Comparison of ENCODE assay signal across 10 cellular contexts in the genomic region with DNA sequence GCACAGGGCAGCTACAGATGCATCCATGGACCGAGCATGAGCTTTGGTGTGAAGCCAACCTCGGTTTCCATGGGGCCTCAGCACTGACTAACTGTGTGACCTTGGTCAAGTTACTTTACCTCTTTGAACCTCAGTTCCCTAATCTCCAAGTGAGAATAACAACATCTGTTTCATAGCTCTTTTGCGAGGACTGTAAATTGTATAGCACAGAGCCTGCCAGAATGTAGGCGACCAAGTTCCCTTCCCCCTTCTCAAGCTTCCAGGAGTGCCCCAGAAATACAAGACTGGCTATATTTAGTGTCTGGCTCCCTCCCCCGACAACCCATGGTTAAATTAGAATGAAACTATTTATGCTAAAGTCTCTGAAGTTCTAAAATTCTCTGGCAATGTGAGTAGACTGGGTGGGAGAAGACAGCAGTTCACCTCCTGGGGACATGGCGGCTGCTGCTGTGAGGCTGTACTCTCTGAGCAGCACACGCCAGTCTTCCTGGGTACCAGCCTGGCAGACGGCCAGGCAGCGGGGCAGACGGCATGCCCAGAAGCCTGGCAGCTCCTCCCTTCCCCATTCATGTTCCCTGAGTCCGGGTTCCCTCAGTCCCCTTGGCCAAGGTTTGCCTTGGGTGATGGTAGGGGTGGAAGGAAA. TPM values are rescaled to one million over a fixed set of nuclear protein-coding genes. Genes with fewer than 3 reads are reported as not detected.
DNase-seq lines count a peak whose midpoint lies in the region; ATAC-seq, FAIRE-seq and TF ChIP-seq lines count a peak whose summit lies in the region.
"Had no signal": no experiment of that assay in that cellular context is flagged by ENCODE, and none has a peak within 500 bp of the region (broad histone marks: within the 10 kb centered on the region; RNA-seq: fewer than 3 reads in every experiment).

No MANE protein-coding gene starts in this region.

- H3K4me1 Mint-ChIP-seq in astrocyte (ENCODE audit: low read depth, unreplicated experiment): peaks cover 20% of the 10 kb centered on the region
- peaks cover 0 to 13% (median 0%) of the 10 kb centered on the region in 7 donors for H3K4me1 Mint-ChIP-seq in naive thymus-derived CD4-positive, alpha-beta T cell

- H3K27ac ChIP-seq in mammary epithelial cell (ENCODE audit: insufficient read depth, low read depth, low read length) (no peak overlapping the region), breast epithelium (peak overlapping the region in 1 of 2 donors; percentile 87), astrocyte (ENCODE audit: low read depth, low read length) (no peak overlapping the region), transverse colon (peak overlapping the region; percentile 79 to 87 (median 83))
- no peak overlapping the region for H3K27ac ChIP-seq in naive thymus-derived CD4-positive, alpha-beta T cell (ENCODE audit: low read depth, low read length)

- no peaks in the 10 kb centered on the region for H3K27me3 Mint-ChIP-seq in astrocyte (ENCODE audit: low read depth, unreplicated experiment)
- peaks cover 0 to 16% (median 0%) of the 10 kb centered on the region in 5 donors for H3K27me3 Mint-ChIP-seq in naive thymus-derived CD4-positive, alpha-beta T cell
- H3K27me3 Mint-ChIP-seq: central memory CD8-positive, alpha-beta T cell had no signal

- CTCF ChIA-PET in mammary epithelial cell (lab: Charles Lee; ENCODE audit: low non-redundant PET): no interaction called here
- CTCF ChIA-PET in naive thymus-derived CD4-positive, alpha-beta T cell (lab: Charles Lee): no interaction called here

- TF ChIP-seq CTCF in mammary epithelial cell (conservative IDR thresholded peaks at IDR 0.05 in 1 of 2, IDR thresholded peaks at IDR 0.05 in 1 of 2; ENCODE audit: extremely low read depth in 1 of 2, insufficient read depth in 1 of 2, low read depth in 1 of 2, low read length in 2 of 2) (no peak), breast epithelium (IDR thresholded peaks at IDR 0.05) (no peak), astrocyte (IDR thresholded peaks at IDR 0.05; ENCODE audit: insufficient read depth, low read depth, low read length) (no peak), transverse colon (IDR thresholded peaks at IDR 0.05) (no peak)

- no peak for TF ChIP-seq EP300 in transverse colon (IDR thresholded peaks at IDR 0.05; ENCODE audit: low read depth)

- H3K79me2 ChIP-seq in mammary epithelial cell (ENCODE audit: insufficient read depth, low read length): no peaks in the 10 kb centered on the region
- H3K79me2 ChIP-seq in astrocyte (ENCODE audit: insufficient read depth, low read length): no peaks in the 10 kb centered on the region

- H3K9ac ChIP-seq in mammary epithelial cell (ENCODE audit: insufficient read depth, low read length): no peak overlapping the region
- H3K9ac ChIP-seq in astrocyte (ENCODE audit: low read length): no peak overlapping the region

- no peak overlapping the region for H3K4me3 Mint-ChIP-seq in astrocyte (ENCODE audit: unreplicated experiment)
- H3K4me3 Mint-ChIP-seq in naive thymus-derived CD4-positive, alpha-beta T cell: no peak overlapping the region
- H3K4me3 Mint-ChIP-seq: central memory CD8-positive, alpha-beta T cell; T-helper 1 cell treated with Interleukin-12 subunit alpha and Interleukin-12 subunit beta and Interleukin-4 antibody, amounts not matched to agents 30 μg/mL and 1 μg/mL, for 36 hours had no signal

- H3K36me3 ChIP-seq in mammary epithelial cell (ENCODE audit: insufficient read depth, low read length) (no peaks in the 10 kb centered on the region), breast epithelium (no peaks in the 10 kb centered on the region), astrocyte (ENCODE audit: insufficient read depth, low read length) (no peaks in the 10 kb centered on the region), transverse colon (no peaks in the 10 kb centered on the region)
- no peaks in the 10 kb centered on the region for H3K36me3 ChIP-seq in naive thymus-derived CD4-positive, alpha-beta T cell (ENCODE audit: control insufficient read depth in 2 of 3, insufficient read depth in 3 of 3, low read length in 3 of 3)

- H3K4me3 ChIP-seq in mammary epithelial cell (replicated peaks in 1 of 3; ENCODE audit: insufficient read depth in 1 of 3, low read depth in 2 of 3, low read length in 3 of 3) (no peak overlapping the region), breast epithelium (no peak overlapping the region), astrocyte (ENCODE audit: insufficient read depth, low read depth, low read length) (no peak overlapping the region), transverse colon (no peak overlapping the region)
- H3K4me3 ChIP-seq in naive thymus-derived CD4-positive, alpha-beta T cell (ENCODE audit: low read length): no peak overlapping the region

- ATAC-seq in naive thymus-derived CD4-positive, alpha-beta T cell: no peak

- POLR2A ChIA-PET in naive thymus-derived CD4-positive, alpha-beta T cell (lab: Charles Lee): no interaction called here

- H3K9me3 ChIP-seq in mammary epithelial cell (replicated peaks; ENCODE audit: insufficient read depth, low read length) (no peaks in the 10 kb centered on the region), breast epithelium (no peaks in the 10 kb centered on the region), astrocyte (ENCODE audit: insufficient read depth, low read depth, low read length) (no peaks in the 10 kb centered on the region), transverse colon (no peaks in the 10 kb centered on the region)
- H3K9me3 ChIP-seq in naive thymus-derived CD4-positive, alpha-beta T cell (ENCODE audit: control insufficient read depth in 2 of 3, low read length in 3 of 3): no peaks in the 10 kb centered on the region

- intact Hi-C loops in mammary epithelial cell (cut with micrococcal nuclease): no loop called here
- intact Hi-C loops in breast epithelium (cut with DNase I; ENCODE audit: low total_unique reads): no loop called here
- intact Hi-C loops in transverse colon (cut with DNase I; ENCODE audit: low total_unique reads): no loop called here
- intact Hi-C loops in naive thymus-derived CD4-positive, alpha-beta T cell (cut with micrococcal nuclease): loop anchor here in 1 of 2 donors (5.0 kb wide), 1 partner anchor 34 kb away; no protein-coding TSS in a partner anchor

- BruUV-seq in mammary epithelial cell (replicated peaks; lab: Mats Ljungman, UMichigan): no TSS peak

- no peaks in the 10 kb centered on the region for H3K36me3 Mint-ChIP-seq in astrocyte (ENCODE audit: low read depth, unreplicated experiment)
- no peaks in the 10 kb centered on the region for H3K36me3 Mint-ChIP-seq in naive thymus-derived CD4-positive, alpha-beta T cell

- peak overlapping the region; percentile 4 for H2AFZ ChIP-seq in mammary epithelial cell (ENCODE audit: low read depth, low read length)
- H2AFZ ChIP-seq in astrocyte (ENCODE audit: low read depth, low read length): peak overlapping the region; percentile 18

- dilution Hi-C loops in mammary epithelial cell (cut with HindIII; ENCODE audit: low sequenced_read_pairs): no loop called here

- no peaks in the 10 kb centered on the region for H3K27me3 ChIP-seq in mammary epithelial cell (ENCODE audit: insufficient read depth, low read length)
- H3K27me3 ChIP-seq in breast epithelium: no peaks in the 10 kb centered on the region
- H3K27me3 ChIP-seq in astrocyte (ENCODE audit: insufficient read depth, low read length): no peaks in the 10 kb centered on the region
- no peaks in the 10 kb centered on the region for H3K27me3 ChIP-seq in transverse colon
- no peaks in the 10 kb centered on the region for H3K27me3 ChIP-seq in naive thymus-derived CD4-positive, alpha-beta T cell (ENCODE audit: control insufficient read depth in 2 of 2, insufficient read depth in 2 of 2, low read length in 2 of 2)

- H3K4me1 ChIP-seq in mammary epithelial cell (ENCODE audit: insufficient read depth, low read length) (peaks cover 14% of the 10 kb centered on the region), breast epithelium (no peaks in the 10 kb centered on the region), astrocyte (ENCODE audit: insufficient read depth, low read length) (no peaks in the 10 kb centered on the region), transverse colon (peaks cover 11 to 62% (median 32%) of the 10 kb centered on the region in 4 donors)
- H3K4me1 ChIP-seq in naive thymus-derived CD4-positive, alpha-beta T cell (ENCODE audit: control insufficient read depth in 2 of 2, insufficient read depth in 2 of 2, low read length in 2 of 2): no peaks in the 10 kb centered on the region

- DNase-seq in mammary epithelial cell: no peak
- no peak for DNase-seq in breast epithelium (ENCODE audit: low spot score in 2 of 2)
- DNase-seq in astrocyte (ENCODE audit: low read depth): no peak
- peak; percentile 65 for DNase-seq in medulla oblongata (ENCODE audit: extremely low spot score)
- peak; percentile 36 for DNase-seq in transverse colon
- no peak for DNase-seq in iPS-NIHi11 (ENCODE audit: low spot score)
- no peak for DNase-seq in islet precursor cell
- no peak for DNase-seq in naive thymus-derived CD4-positive, alpha-beta T cell

- TF ChIP-seq POLR2A in breast epithelium (IDR thresholded peaks at IDR 0.05) (no peak), transverse colon (IDR thresholded peaks at IDR 0.05) (no peak)

- H3K9me3 Mint-ChIP-seq in astrocyte (ENCODE audit: unreplicated experiment): peaks cover 3% of the 10 kb centered on the region
- H3K9me3 Mint-ChIP-seq in naive thymus-derived CD4-positive, alpha-beta T cell: no peaks in the 10 kb centered on the region
- H3K9me3 Mint-ChIP-seq: central memory CD8-positive, alpha-beta T cell; T-helper 1 cell treated with Interleukin-12 subunit alpha and Interleukin-12 subunit beta and Interleukin-4 antibody, amounts not matched to agents 30 μg/mL and 1 μg/mL, for 36 hours had no signal

- no peak overlapping the region for H3K27ac Mint-ChIP-seq in astrocyte (ENCODE audit: unreplicated experiment)
- H3K27ac Mint-ChIP-seq in naive thymus-derived CD4-positive, alpha-beta T cell: no peak overlapping the region
- H3K27ac Mint-ChIP-seq: T-helper 1 cell treated with Interleukin-12 subunit alpha and Interleukin-12 subunit beta and Interleukin-4 antibody, amounts not matched to agents 30 μg/mL and 1 μg/mL, for 36 hours had no signal

- WGBS in mammary epithelial cell (ENCODE audit: low coverage, missing lambda C conversion rate): 31% methylated on average over 9 of the region's 11 CpGs
- 5 to 33% methylated on average over 4 to 11 of the region's 11 CpGs for whole genome bisulfite sequencing in transverse colon (ENCODE audit: low coverage in 1 of 2), 2 donors

- H3K4me2 ChIP-seq in mammary epithelial cell (ENCODE audit: insufficient read depth, low read depth, low read length) (no peak overlapping the region), astrocyte (ENCODE audit: low read length) (no peak overlapping the region)

- in situ Hi-C loops in mammary epithelial cell (cut with MboI; ENCODE audit: low sequenced_read_pairs in 2 of 2) (no loop called here), transverse colon (cut with MboI; ENCODE audit: low pct_ligation_motif_present in 1 of 4, low pct_unique_long_range_greater_than_20kb in 1 of 4, low sequenced_read_pairs in 3 of 4) (no loop called here)

- no peak for FAIRE-seq in astrocyte (lab: Jason Lieb, UNC)

- no peaks in the 10 kb centered on the region for H4K20me1 ChIP-seq in mammary epithelial cell (ENCODE audit: insufficient read depth, low read length)
- no peaks in the 10 kb centered on the region for H4K20me1 ChIP-seq in astrocyte (ENCODE audit: insufficient read depth, low read length)

RNA-seq across cellular contexts. Expression of a gene that starts 22.0 kb away (rescaled TPM):
- total RNA-seq in mammary epithelial cell: 100 to 1,000 TPM; 389 to 397 TPM
- 385 TPM for polyA plus RNA-seq in mammary epithelial cell
- polyA minus RNA-seq in mammary epithelial cell: 522 TPM
- total RNA-seq in breast epithelium: 100 to 1,000 TPM; 263 to 443 (median 285) TPM
- total RNA-seq in astrocyte: 331 and 359 TPM in 2 replicates
- 100 to 1,000 TPM in 3 of 4 donors, 10 to 100 TPM in 1; 70.3 to 255 (median 244) TPM for total RNA-seq in transverse colon
- total RNA-seq in naive thymus-derived CD4-positive, alpha-beta T cell: 100 to 1,000 TPM; 155 to 233 (median 171) TPM
- polyA plus RNA-seq in naive thymus-derived CD4-positive, alpha-beta T cell: 100 to 1,000 TPM; 204 to 245 TPM

Comparison
In these comparisons a context has a peak if more than half of its experiments do, and no peak if none do; other contexts are left out.
1. DNase-seq: peak in medulla oblongata (single experiment) and transverse colon (single experiment); none in mammary epithelial cell (single experiment), breast epithelium (0 of 2), astrocyte (single experiment), iPS-NIHi11 (single experiment), islet precursor cell (single experiment) and naive thymus-derived CD4-positive, alpha-beta T cell (0 of 9).
2. H3K27ac ChIP-seq: peak in transverse colon (4 of 4); none in mammary epithelial cell (single experiment), astrocyte (single experiment) and naive thymus-derived CD4-positive, alpha-beta T cell (single experiment).